ENCODE assay signal across 2 cellular contexts in the genomic region with DNA sequence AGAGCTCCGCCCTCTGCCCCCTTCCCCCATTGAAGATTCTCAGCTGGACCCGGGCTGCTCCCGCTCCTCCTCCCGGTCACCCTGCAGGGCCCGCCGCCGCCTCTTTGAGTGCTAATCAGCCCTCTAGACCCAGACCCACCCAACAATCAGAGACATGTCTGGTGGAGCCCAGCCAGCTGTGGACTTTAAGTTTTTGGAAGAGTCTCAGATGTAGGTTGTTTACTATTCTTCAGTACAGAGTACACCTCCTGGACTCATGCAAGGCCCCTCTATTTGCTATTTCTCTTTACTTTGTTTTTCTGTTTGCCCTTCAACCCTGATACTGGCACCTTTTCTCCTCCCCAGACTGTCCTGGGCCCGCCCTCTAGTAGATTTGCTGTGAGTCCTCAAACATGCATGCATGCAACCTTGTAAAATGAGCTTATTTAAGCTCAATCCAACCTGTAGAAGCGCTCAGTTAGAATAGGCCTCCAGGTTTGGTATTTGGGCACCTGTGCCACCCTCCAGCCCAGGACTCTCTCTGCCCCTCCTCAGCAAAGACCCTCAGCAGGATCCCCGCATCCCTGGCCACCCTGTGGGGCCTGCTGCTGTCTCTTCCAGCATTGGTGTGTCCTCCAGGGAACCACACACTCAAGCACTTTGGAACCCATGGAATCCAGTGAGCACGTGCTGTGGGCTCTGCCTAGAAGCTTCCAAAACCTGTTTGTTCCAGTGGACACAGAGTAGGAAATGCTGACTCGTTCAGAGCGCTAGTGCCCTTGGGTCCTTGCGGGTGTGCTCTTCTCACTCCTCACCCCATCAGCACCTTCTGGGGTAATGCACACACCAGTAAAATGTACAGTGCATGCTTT.
TF ChIP-seq lines count a peak whose summit lies in the region.

No MANE protein-coding gene starts in this region.

TF ChIP-seq in GM23338, 12 proteins besides CTCF, POLR2A, EP300 and RAD21 (continues in another document):
- TF ChIP-seq ZNF331 (CRISPR knock-in tag; IDR thresholded peaks at IDR 0.05; ENCODE audit: low read depth) (no peak), STAT1 (IDR thresholded peaks at IDR 0.05; ENCODE audit: unreplicated experiment) (no peak), ZNF114 (CRISPR knock-in tag; IDR thresholded peaks at IDR 0.05) (no peak), EZH2phosphoT487 (IDR thresholded peaks at IDR 0.05; ENCODE audit: unreplicated experiment) (no peak), NANOG (IDR thresholded peaks at IDR 0.05; ENCODE audit: borderline replicate concordance) (no peak), EZH2 (IDR thresholded peaks at IDR 0.05; ENCODE audit: low read depth, unreplicated experiment) (no peak), ETS1 (IDR thresholded peaks at IDR 0.05) (no peak)
- TF ChIP-seq, protein P1, sequence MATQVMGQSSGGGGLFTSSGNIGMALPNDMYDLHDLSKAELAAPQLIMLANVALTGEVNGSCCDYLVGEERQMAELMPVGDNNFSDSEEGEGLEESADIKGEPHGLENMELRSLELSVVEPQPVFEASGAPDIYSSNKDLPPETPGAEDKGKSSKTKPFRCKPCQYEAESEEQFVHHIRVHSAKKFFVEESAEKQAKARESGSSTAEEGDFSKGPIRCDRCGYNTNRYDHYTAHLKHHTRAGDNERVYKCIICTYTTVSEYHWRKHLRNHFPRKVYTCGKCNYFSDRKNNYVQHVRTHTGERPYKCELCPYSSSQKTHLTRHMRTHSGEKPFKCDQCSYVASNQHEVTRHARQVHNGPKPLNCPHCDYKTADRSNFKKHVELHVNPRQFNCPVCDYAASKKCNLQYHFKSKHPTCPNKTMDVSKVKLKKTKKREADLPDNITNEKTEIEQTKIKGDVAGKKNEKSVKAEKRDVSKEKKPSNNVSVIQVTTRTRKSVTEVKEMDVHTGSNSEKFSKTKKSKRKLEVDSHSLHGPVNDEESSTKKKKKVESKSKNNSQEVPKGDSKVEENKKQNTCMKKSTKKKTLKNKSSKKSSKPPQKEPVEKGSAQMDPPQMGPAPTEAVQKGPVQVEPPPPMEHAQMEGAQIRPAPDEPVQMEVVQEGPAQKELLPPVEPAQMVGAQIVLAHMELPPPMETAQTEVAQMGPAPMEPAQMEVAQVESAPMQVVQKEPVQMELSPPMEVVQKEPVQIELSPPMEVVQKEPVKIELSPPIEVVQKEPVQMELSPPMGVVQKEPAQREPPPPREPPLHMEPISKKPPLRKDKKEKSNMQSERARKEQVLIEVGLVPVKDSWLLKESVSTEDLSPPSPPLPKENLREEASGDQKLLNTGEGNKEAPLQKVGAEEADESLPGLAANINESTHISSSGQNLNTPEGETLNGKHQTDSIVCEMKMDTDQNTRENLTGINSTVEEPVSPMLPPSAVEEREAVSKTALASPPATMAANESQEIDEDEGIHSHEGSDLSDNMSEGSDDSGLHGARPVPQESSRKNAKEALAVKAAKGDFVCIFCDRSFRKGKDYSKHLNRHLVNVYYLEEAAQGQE (IDR thresholded peaks at IDR 0.05; ENCODE audit: unreplicated experiment), result no peak

TF ChIP-seq in HepG2, 621 proteins besides CTCF, POLR2A, EP300 and RAD21 (continues in another document):
- TF ChIP-seq, protein P2, sequence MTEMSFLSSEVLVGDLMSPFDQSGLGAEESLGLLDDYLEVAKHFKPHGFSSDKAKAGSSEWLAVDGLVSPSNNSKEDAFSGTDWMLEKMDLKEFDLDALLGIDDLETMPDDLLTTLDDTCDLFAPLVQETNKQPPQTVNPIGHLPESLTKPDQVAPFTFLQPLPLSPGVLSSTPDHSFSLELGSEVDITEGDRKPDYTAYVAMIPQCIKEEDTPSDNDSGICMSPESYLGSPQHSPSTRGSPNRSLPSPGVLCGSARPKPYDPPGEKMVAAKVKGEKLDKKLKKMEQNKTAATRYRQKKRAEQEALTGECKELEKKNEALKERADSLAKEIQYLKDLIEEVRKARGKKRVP (CRISPR knock-in tag; IDR thresholded peaks at IDR 0.05), result no peak
- no peak for TF ChIP-seq GTF2F1 (IDR thresholded peaks at IDR 0.05; ENCODE audit: low read length)
- TF ChIP-seq ZNF782 (CRISPR knock-in tag; IDR thresholded peaks at IDR 0.05; ENCODE audit: borderline replicate concordance), result no peak
- TF ChIP-seq SOX13 (IDR thresholded peaks at IDR 0.05), result no peak
- TF ChIP-seq SOX13 (CRISPR knock-in tag; conservative IDR thresholded peaks at IDR 0.05 in 1 of 2, IDR thresholded peaks at IDR 0.05 in 1 of 2), result no peak
- TF ChIP-seq KLF6 (CRISPR knock-in tag; IDR thresholded peaks at IDR 0.05), result no peak
- TF ChIP-seq ZNF263 (CRISPR knock-in tag; IDR thresholded peaks at IDR 0.05), result no peak
- TF ChIP-seq, protein P3, sequence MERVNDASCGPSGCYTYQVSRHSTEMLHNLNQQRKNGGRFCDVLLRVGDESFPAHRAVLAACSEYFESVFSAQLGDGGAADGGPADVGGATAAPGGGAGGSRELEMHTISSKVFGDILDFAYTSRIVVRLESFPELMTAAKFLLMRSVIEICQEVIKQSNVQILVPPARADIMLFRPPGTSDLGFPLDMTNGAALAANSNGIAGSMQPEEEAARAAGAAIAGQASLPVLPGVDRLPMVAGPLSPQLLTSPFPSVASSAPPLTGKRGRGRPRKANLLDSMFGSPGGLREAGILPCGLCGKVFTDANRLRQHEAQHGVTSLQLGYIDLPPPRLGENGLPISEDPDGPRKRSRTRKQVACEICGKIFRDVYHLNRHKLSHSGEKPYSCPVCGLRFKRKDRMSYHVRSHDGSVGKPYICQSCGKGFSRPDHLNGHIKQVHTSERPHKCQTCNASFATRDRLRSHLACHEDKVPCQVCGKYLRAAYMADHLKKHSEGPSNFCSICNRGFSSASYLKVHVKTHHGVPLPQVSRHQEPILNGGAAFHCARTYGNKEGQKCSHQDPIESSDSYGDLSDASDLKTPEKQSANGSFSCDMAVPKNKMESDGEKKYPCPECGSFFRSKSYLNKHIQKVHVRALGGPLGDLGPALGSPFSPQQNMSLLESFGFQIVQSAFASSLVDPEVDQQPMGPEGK (CRISPR knock-in tag; IDR thresholded peaks at IDR 0.05), result no peak
- TF ChIP-seq ZNF333 (CRISPR knock-in tag; IDR thresholded peaks at IDR 0.05; ENCODE audit: borderline replicate concordance), result no peak
- TF ChIP-seq NFIB (CRISPR knock-in tag; IDR thresholded peaks at IDR 0.05; ENCODE audit: borderline replicate concordance), result no peak
- TF ChIP-seq SMC3 (IDR thresholded peaks at IDR 0.05; ENCODE audit: low read length), result no peak
- TF ChIP-seq SMYD3 (CRISPR knock-in tag; IDR thresholded peaks at IDR 0.05), result no peak
- no peak for TF ChIP-seq SNAI1 (CRISPR knock-in tag; IDR thresholded peaks at IDR 0.05; ENCODE audit: borderline replicate concordance)
- TF ChIP-seq TBX3 (IDR thresholded peaks at IDR 0.05; ENCODE audit: borderline replicate concordance), result no peak
- TF ChIP-seq ZNF761 (CRISPR knock-in tag; conservative IDR thresholded peaks at IDR 0.05), result no peak
- TF ChIP-seq PCBP1 (IDR thresholded peaks at IDR 0.05; ENCODE audit: borderline replicate concordance, low read depth, low read length), result no peak
- peak; percentile 61 for TF ChIP-seq SP5 (CRISPR knock-in tag; IDR thresholded peaks at IDR 0.05; ENCODE audit: borderline replicate concordance, low read depth)
- no peak for TF ChIP-seq ZNF777 (CRISPR knock-in tag; IDR thresholded peaks at IDR 0.05)
- TF ChIP-seq TGIF2 (CRISPR knock-in tag; IDR thresholded peaks at IDR 0.05), result no peak
- TF ChIP-seq, protein P4, sequence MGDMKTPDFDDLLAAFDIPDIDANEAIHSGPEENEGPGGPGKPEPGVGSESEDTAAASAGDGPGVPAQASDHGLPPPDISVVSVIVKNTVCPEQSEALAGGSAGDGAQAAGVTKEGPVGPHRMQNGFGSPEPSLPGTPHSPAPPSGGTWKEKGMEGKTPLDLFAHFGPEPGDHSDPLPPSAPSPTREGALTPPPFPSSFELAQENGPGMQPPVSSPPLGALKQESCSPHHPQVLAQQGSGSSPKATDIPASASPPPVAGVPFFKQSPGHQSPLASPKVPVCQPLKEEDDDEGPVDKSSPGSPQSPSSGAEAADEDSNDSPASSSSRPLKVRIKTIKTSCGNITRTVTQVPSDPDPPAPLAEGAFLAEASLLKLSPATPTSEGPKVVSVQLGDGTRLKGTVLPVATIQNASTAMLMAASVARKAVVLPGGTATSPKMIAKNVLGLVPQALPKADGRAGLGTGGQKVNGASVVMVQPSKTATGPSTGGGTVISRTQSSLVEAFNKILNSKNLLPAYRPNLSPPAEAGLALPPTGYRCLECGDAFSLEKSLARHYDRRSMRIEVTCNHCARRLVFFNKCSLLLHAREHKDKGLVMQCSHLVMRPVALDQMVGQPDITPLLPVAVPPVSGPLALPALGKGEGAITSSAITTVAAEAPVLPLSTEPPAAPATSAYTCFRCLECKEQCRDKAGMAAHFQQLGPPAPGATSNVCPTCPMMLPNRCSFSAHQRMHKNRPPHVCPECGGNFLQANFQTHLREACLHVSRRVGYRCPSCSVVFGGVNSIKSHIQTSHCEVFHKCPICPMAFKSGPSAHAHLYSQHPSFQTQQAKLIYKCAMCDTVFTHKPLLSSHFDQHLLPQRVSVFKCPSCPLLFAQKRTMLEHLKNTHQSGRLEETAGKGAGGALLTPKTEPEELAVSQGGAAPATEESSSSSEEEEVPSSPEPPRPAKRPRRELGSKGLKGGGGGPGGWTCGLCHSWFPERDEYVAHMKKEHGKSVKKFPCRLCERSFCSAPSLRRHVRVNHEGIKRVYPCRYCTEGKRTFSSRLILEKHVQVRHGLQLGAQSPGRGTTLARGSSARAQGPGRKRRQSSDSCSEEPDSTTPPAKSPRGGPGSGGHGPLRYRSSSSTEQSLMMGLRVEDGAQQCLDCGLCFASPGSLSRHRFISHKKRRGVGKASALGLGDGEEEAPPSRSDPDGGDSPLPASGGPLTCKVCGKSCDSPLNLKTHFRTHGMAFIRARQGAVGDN (CRISPR knock-in tag; IDR thresholded peaks at IDR 0.05), result peak; percentile 23; the same call in 1 of the 2 replicates
- no peak for TF ChIP-seq ZNF672 (CRISPR knock-in tag; IDR thresholded peaks at IDR 0.05)
- TF ChIP-seq ZNF784 (CRISPR knock-in tag; IDR thresholded peaks at IDR 0.05; ENCODE audit: borderline replicate concordance), result no peak
- no peak for TF ChIP-seq ZSCAN30 (CRISPR knock-in tag; IDR thresholded peaks at IDR 0.05)
- no peak for TF ChIP-seq ZNF446 (CRISPR knock-in tag; IDR thresholded peaks at IDR 0.05)
- TF ChIP-seq, protein P5, sequence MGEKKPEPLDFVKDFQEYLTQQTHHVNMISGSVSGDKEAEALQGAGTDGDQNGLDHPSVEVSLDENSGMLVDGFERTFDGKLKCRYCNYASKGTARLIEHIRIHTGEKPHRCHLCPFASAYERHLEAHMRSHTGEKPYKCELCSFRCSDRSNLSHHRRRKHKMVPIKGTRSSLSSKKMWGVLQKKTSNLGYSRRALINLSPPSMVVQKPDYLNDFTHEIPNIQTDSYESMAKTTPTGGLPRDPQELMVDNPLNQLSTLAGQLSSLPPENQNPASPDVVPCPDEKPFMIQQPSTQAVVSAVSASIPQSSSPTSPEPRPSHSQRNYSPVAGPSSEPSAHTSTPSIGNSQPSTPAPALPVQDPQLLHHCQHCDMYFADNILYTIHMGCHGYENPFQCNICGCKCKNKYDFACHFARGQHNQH (CRISPR knock-in tag; IDR thresholded peaks at IDR 0.05), result no peak
- TF ChIP-seq ZNF660 (CRISPR knock-in tag; IDR thresholded peaks at IDR 0.05; ENCODE audit: borderline replicate concordance, low read depth), result no peak
- TF ChIP-seq ZHX2 (IDR thresholded peaks at IDR 0.05; ENCODE audit: low read depth), result no peak
- no peak for TF ChIP-seq ZHX2 (CRISPR knock-in tag; IDR thresholded peaks at IDR 0.05; ENCODE audit: borderline replicate concordance)
- no peak for TF ChIP-seq ZNF737 (CRISPR knock-in tag; IDR thresholded peaks at IDR 0.05; ENCODE audit: borderline replicate concordance)
- 0 out of 2 replicates have a peak, but pooled peaks have one; percentile 9 for TF ChIP-seq HNF4A (CRISPR knock-in tag; IDR thresholded peaks at IDR 0.05)
